Comparison of ENCODE assay signal across 8 cellular contexts in genomic region chr17:47530557-47531227, GRCh38. TPM values are rescaled to one million over a fixed set of nuclear protein-coding genes. Genes with fewer than 3 reads are reported as not detected.
DNase-seq lines count a peak whose midpoint lies in the region; ATAC-seq and TF ChIP-seq lines count a peak whose summit lies in the region.
"Not testable (repeated sequence)": the region's sequence is repeated elsewhere in the genome, so short reads cannot be mapped to it uniquely, and the experiment has no call there.

TSS of gene NPEPPS (plus strand) at chr17:47531108. CDS start at chr17:47531301, 193 bp downstream.

- DNase-seq in EL (peak; percentile 88), MV-4-11 (lab: John Stamatoyannopoulos, UW) (peak; percentile 52), SK-N-DZ (ENCODE audit: low spot score) (peak; percentile 83), foreskin keratinocyte (peak; percentile 29 to 62)
- peak; percentile 87 for DNase-seq in activated naive CD4-positive, alpha-beta T cell treated with Interleukin-2 at 50 U/mL for 16 hours
- peak; percentile 86 for DNase-seq in stimulated activated naive CD8-positive, alpha-beta T cell treated with anti-CD3 and anti-CD28 coated beads, Interleukin-15, Interleukin-2, amounts not matched to agents 100 U/mL and 50 U/mL, for 24 hours

- H3K79me2 ChIP-seq in neural cell (replicated peaks; ENCODE audit: insufficient read depth, low read length) = not testable (repeated sequence)

- H3K27me3 ChIP-seq in foreskin keratinocyte; neural cell (ENCODE audit: insufficient read depth, low read depth, low read length): not testable (repeated sequence)

- TF ChIP-seq EP300 in neural cell (conservative IDR thresholded peaks at IDR 0.05; ENCODE audit: poor library complexity, severe bottlenecking) = not testable (repeated sequence)

- H3K27ac ChIP-seq in HEK293 (ENCODE audit: extremely low read depth, low read depth, low read length) (peak within 1 kb of the TSS; percentile 84), foreskin keratinocyte (peak within 1 kb of the TSS; percentile 90), neural cell (ENCODE audit: low read length) (peak within 1 kb of the TSS; percentile 82)

- H3K4me1 ChIP-seq in HEK293 (ENCODE audit: control insufficient read depth, insufficient read depth, low read length); foreskin keratinocyte: not testable (repeated sequence)

- H3K4me2 ChIP-seq in neural cell (ENCODE audit: low read length) = not testable (repeated sequence)

- H2AFZ ChIP-seq in neural cell (ENCODE audit: low read depth, low read length) = peak within 1 kb of the TSS; percentile 60

- TF ChIP-seq RAD21 in neural cell (conservative IDR thresholded peaks at IDR 0.05) = not testable (repeated sequence)

- H3K36me3 ChIP-seq in HEK293 (ENCODE audit: control insufficient read depth in 2 of 2, insufficient read depth in 1 of 2, low read length in 2 of 2); neural cell (ENCODE audit: insufficient read depth, low read length): not testable (repeated sequence)

- CTCF ChIA-PET in HEK293 (lab: Yijun Ruan, JAX) = interaction anchor here (0.6 kb wide), 1 partner anchor 14 kb away, joined by 3 read pairs; no protein-coding TSS in a partner anchor

- peak; percentile 83 for ATAC-seq in foreskin keratinocyte
- ATAC-seq in stimulated activated naive CD8-positive, alpha-beta T cell treated with anti-CD3 and anti-CD28 coated beads, Interleukin-15, Interleukin-2, amounts not matched to agents 100 U/mL and 50 U/mL, for 24 hours = peak; percentile 85

- peak within 1 kb of the TSS; percentile 75 for H3K4me3 ChIP-seq in HEK293 (ENCODE audit: low read depth, low read length)
- H3K4me3 ChIP-seq in neural cell (ENCODE audit: low read length) = peak within 1 kb of the TSS; percentile 66

- H3F3A ChIP-seq in neural cell (ENCODE audit: insufficient read depth, low read length, poor library complexity, severe bottlenecking) = not testable (repeated sequence)

- H3K9ac ChIP-seq in neural cell (ENCODE audit: low read length) = peak within 1 kb of the TSS; percentile 80

- not testable (repeated sequence) for H4K20me1 ChIP-seq in neural cell (ENCODE audit: insufficient read depth)

- not testable (repeated sequence) for H3K9me2 ChIP-seq in neural cell (ENCODE audit: insufficient read depth, low read length)

- not testable (repeated sequence) for H3K9me3 ChIP-seq in HEK293 (ENCODE audit: control insufficient read depth, insufficient read depth, low read depth, low read length); neural cell (ENCODE audit: low read length)

- not testable (repeated sequence) for TF ChIP-seq CTCF in HEK293 (tag by site-specific recombination; IDR thresholded peaks at IDR 0.05); foreskin keratinocyte (conservative IDR thresholded peaks at IDR 0.05); neural cell (IDR thresholded peaks at IDR 0.05; ENCODE audit: poor library complexity, severe bottlenecking)

- POLR2A ChIA-PET in HEK293 (lab: Yijun Ruan, JAX) = not testable (repeated sequence)

TF ChIP-seq in HEK293, 187 proteins besides CTCF, POLR2A, EP300 and RAD21 (continues in another document):
- TF ChIP-seq ZNF398 (tag by site-specific recombination; IDR thresholded peaks at IDR 0.05) (peak; percentile 51; the same call in 1 of the 2 replicates), SP2 (tag by site-specific recombination; IDR thresholded peaks at IDR 0.05) (0 out of 2 replicates have a peak, but pooled peaks have one; percentile 18), ZBTB26 (tag by site-specific recombination; optimal IDR thresholded peaks at IDR 0.05) (peak; percentile 42), ZNF18 (tag by site-specific recombination; IDR thresholded peaks at IDR 0.05) (0 out of 2 replicates have a peak, but pooled peaks have one; percentile 7)

TF ChIP-seq in neural cell, 6 proteins besides CTCF, POLR2A, EP300 and RAD21:
- TF ChIP-seq POLR2AphosphoS5 (IDR thresholded peaks at IDR 0.05) = peak; percentile 41
TF ChIP-seq in neural cell: peak in this region for 1; not testable (repeated sequence) for 5.

RNA-seq across cellular contexts. Expression of gene NPEPPS, which starts in this region (rescaled TPM):
- 32.5 and 41.1 TPM in 2 replicates for polyA plus RNA-seq in SK-N-DZ (2014; cell fraction: cytosol; rRNA removed)
- polyA plus RNA-seq in SK-N-DZ (2014; cell fraction: nucleus; rRNA removed) = 68.4 and 105 TPM in 2 replicates
- 55.6 and 58.1 TPM in 2 replicates for total RNA-seq in foreskin keratinocyte
- 14.9 and 17.6 TPM in 2 replicates for polyA plus RNA-seq in foreskin keratinocyte
- 150 and 170 TPM in 2 replicates for polyA plus RNA-seq in neural cell
- 197 and 240 TPM in 2 replicates for polyA minus RNA-seq in neural cell

Comparison
In these comparisons a context has a peak if more than half of its experiments do, and no peak if none do; other contexts are left out.
1. Peak in every context shown above with its lines: DNase-seq, ATAC-seq, H3K4me3 ChIP-seq and H3K27ac ChIP-seq.